ENCODE assay signal across 24 cellular contexts in the genomic region with DNA sequence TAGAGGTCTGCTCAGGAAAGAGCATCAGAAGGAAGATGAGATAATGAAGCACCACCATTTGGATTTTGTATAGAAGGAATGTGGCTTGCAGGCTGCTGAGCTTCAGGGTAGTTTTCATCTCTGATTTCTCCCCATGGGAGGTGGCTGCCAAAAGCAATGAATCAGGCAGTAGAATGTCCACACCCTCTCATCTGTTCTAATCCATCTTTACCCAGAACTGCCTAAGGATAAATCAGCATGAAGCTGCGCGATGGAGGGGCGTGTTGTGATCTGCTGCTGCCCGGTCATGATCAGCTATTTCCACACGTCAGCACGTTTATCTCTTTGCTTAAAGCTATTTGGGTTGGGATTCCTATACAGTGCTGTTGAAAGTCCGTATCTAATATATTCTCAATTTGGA.
DNase-seq lines count a peak whose midpoint lies in the region; ATAC-seq, FAIRE-seq and TF ChIP-seq lines count a peak whose summit lies in the region.
"Had no signal": no experiment of that assay in that cellular context is flagged by ENCODE, and none has a peak within 500 bp of the region (broad histone marks: within the 10 kb centered on the region; RNA-seq: fewer than 3 reads in every experiment).

No MANE protein-coding gene starts in this region.

- no peaks in the 10 kb centered on the region for H3K36me3 Mint-ChIP-seq in type B pancreatic cell

- FAIRE-seq in bronchial epithelial cell (lab: Jason Lieb, UNC): peak; percentile 83
- FAIRE-seq in small intestine (lab: Jason Lieb, UNC): no peak
- FAIRE-seq: GM12878 had no signal

- H3K27me3 Mint-ChIP-seq in type B pancreatic cell: peaks cover 44% of the 10 kb centered on the region
- H3K27me3 Mint-ChIP-seq: CD4-positive, alpha-beta T cell had no signal

- DNase-seq in NCI-H69 (lab: John Stamatoyannopoulos, UW): peak; percentile 18
- peak; percentile 88 for DNase-seq in bronchial epithelial cell (ENCODE audit: low read depth)
- peak; percentile 89 to 96 for DNase-seq in foreskin keratinocyte
- DNase-seq in type B pancreatic cell (ENCODE audit: extremely low spot score, unreplicated experiment): no peak
- no peak for DNase-seq in NK-92 (lab: John Stamatoyannopoulos, UW; ENCODE audit: unreplicated experiment)
- no peak for DNase-seq in small intestine
- DNase-seq: CD4-positive, alpha-beta T cell; COR-L47; DMS 273 treated with DMSO at 0.1 percent for 48 hours; DMS79 treated with DMSO at 0.1 percent for 48 hours; KBM-7; NCI-H1105; NCI-H1694; NCI-H2081 treated with DMSO at 0.1 percent for 48 hours; NCI-H446; NCI-H526; SHP77 had no signal

- TF ChIP-seq CTCF in bronchial epithelial cell (IDR thresholded peaks at IDR 0.05; ENCODE audit: insufficient read depth, low read length, severe bottlenecking) (no peak), foreskin keratinocyte (conservative IDR thresholded peaks at IDR 0.05) (no peak), type B pancreatic cell (conservative IDR thresholded peaks at IDR 0.05) (no peak)

- no peaks in the 10 kb centered on the region for H3K36me3 ChIP-seq in bronchial epithelial cell (ENCODE audit: control insufficient read depth, insufficient read depth, low read length)
- H3K36me3 ChIP-seq in small intestine (ENCODE audit: control insufficient read depth in 2 of 2, insufficient read depth in 2 of 2, low read length in 2 of 2): no peaks in the 10 kb centered on the region
- H3K36me3 ChIP-seq: BLaER1, HAP-1 had no signal

- peak overlapping the region; percentile 8 for H3K27ac ChIP-seq in foreskin keratinocyte
- H3K27ac ChIP-seq in small intestine (ENCODE audit: low read depth in 1 of 2, low read length in 1 of 2): no peak overlapping the region
- H3K27ac ChIP-seq: BLaER1, HL-60, SK-N-MC had no signal

- H3K4me1 Mint-ChIP-seq in type B pancreatic cell (ENCODE audit: unreplicated experiment): no peaks in the 10 kb centered on the region
- H3K4me1 Mint-ChIP-seq: GM23338 had no signal

- no peak overlapping the region for H3K4me3 ChIP-seq in bronchial epithelial cell (ENCODE audit: low read depth, low read length)
- no peak overlapping the region for H3K4me3 ChIP-seq in small intestine (ENCODE audit: low read depth in 1 of 2, low read length in 2 of 2)
- H3K4me3 ChIP-seq: BLaER1, GM12878, GM23338, HAP-1, SK-N-MC had no signal

- H3K4me3 Mint-ChIP-seq in type B pancreatic cell: no peak overlapping the region
- H3K4me3 Mint-ChIP-seq: CD4-positive, alpha-beta T cell; GM23338 had no signal

- ATAC-seq in foreskin keratinocyte (peak; percentile 98), HG03565 (IDR thresholded peaks at IDR 0.05; ENCODE audit: unreplicated experiment) (no peak)
- ATAC-seq: GM12878, GM23338 had no signal

- no peaks in the 10 kb centered on the region for H3K9me3 ChIP-seq in small intestine (ENCODE audit: control insufficient read depth, low read depth)
- H3K9me3 ChIP-seq: BLaER1, HAP-1 had no signal

- whole genome bisulfite sequencing in small intestine, 3 donors: 77 to 81% (median 78%) methylated on average over 7 of the region's 7 CpGs

- no peaks in the 10 kb centered on the region for H3K27me3 ChIP-seq in bronchial epithelial cell (ENCODE audit: control insufficient read depth, insufficient read depth, low read length)
- no peaks in the 10 kb centered on the region for H3K27me3 ChIP-seq in foreskin keratinocyte
- no peaks in the 10 kb centered on the region for H3K27me3 ChIP-seq in small intestine (ENCODE audit: control insufficient read depth in 2 of 2, insufficient read depth in 2 of 2, low read length in 2 of 2)
- H3K27me3 ChIP-seq: BLaER1 had no signal

- peak overlapping the region; percentile 81 for H3K27ac Mint-ChIP-seq in type B pancreatic cell
- H3K27ac Mint-ChIP-seq: CD4-positive, alpha-beta T cell; GM23338 had no signal

- peaks cover 4% of the 10 kb centered on the region for H3K9me3 Mint-ChIP-seq in type B pancreatic cell
- H3K9me3 Mint-ChIP-seq: GM23338 had no signal

- H3K4me1 ChIP-seq in foreskin keratinocyte (peaks cover 12% of the 10 kb centered on the region), small intestine (ENCODE audit: control insufficient read depth in 2 of 2, insufficient read depth in 1 of 2, low read depth in 1 of 2, low read length in 1 of 2) (no peaks in the 10 kb centered on the region)
- H3K4me1 ChIP-seq: BLaER1, HAP-1 had no signal

Comparison
In these comparisons a context has a peak if more than half of its experiments do, and no peak if none do; other contexts are left out.
1. DNase-seq: peak in NCI-H69 (single experiment), bronchial epithelial cell (single experiment) and foreskin keratinocyte (2 of 2); none in type B pancreatic cell (single experiment), NK-92 (single experiment) and small intestine (single experiment).